Comparison of ENCODE assay signal across 2 cellular contexts in genomic region chr5:150404991-150405816, GRCh38.
TF ChIP-seq lines count a peak whose summit lies in the region.

No MANE protein-coding gene starts in this region.

TF ChIP-seq in HEK293, 187 proteins besides CTCF, POLR2A, EP300 and RAD21:
- no peak for TF ChIP-seq ZNF221 (tag by site-specific recombination; IDR thresholded peaks at IDR 0.05; ENCODE audit: borderline replicate concordance)
- no peak for TF ChIP-seq PRDM4 (tag by site-specific recombination; IDR thresholded peaks at IDR 0.05)
- no peak for TF ChIP-seq ZNF138 (tag by site-specific recombination; IDR thresholded peaks at IDR 0.05; ENCODE audit: borderline replicate concordance)
- no peak for TF ChIP-seq ZNF639 (tag by site-specific recombination; IDR thresholded peaks at IDR 0.05)
- no peak for TF ChIP-seq ZNF626 (tag by site-specific recombination; IDR thresholded peaks at IDR 0.05)
- no peak for TF ChIP-seq ZBTB26 (tag by site-specific recombination; optimal IDR thresholded peaks at IDR 0.05)
- 0 out of 2 replicates have a peak, but pooled peaks have one; percentile 17 for TF ChIP-seq ZNF600 (tag by site-specific recombination; IDR thresholded peaks at IDR 0.05)
- no peak for TF ChIP-seq AEBP2 (tag by site-specific recombination; IDR thresholded peaks at IDR 0.05; ENCODE audit: borderline replicate concordance)

TF ChIP-seq in H1, 55 proteins besides CTCF, POLR2A, EP300 and RAD21:
- TF ChIP-seq POLR2AphosphoS5 (IDR thresholded peaks at IDR 0.05; ENCODE audit: low read depth, low read length) (0 out of 2 replicates have a peak, but pooled peaks have one; percentile 34), TAF7 (optimal IDR thresholded peaks at IDR 0.05; ENCODE audit: borderline replicate concordance, low read depth, low read length) (no peak)
